Comparison of ENCODE assay signal across 8 cellular contexts in genomic region chr1:45155423-45155822, GRCh38.
"Had no signal": no experiment of that assay in that cellular context is flagged by ENCODE, and none has a peak within 500 bp of the region (broad histone marks: within the 10 kb centered on the region; RNA-seq: fewer than 3 reads in every experiment).

No MANE protein-coding gene starts in this region.

- H3K4me3 ChIP-seq: GM12878 had no signal

- DNase-seq: GDM1, GF-D8 had no signal

- FAIRE-seq: G401.6, GM12878, GM12891, GM12892, GM18507, GM19239 had no signal

- ATAC-seq: GM12878 had no signal
